Comparison of ENCODE assay signal across 12 cellular contexts in the genomic region with DNA sequence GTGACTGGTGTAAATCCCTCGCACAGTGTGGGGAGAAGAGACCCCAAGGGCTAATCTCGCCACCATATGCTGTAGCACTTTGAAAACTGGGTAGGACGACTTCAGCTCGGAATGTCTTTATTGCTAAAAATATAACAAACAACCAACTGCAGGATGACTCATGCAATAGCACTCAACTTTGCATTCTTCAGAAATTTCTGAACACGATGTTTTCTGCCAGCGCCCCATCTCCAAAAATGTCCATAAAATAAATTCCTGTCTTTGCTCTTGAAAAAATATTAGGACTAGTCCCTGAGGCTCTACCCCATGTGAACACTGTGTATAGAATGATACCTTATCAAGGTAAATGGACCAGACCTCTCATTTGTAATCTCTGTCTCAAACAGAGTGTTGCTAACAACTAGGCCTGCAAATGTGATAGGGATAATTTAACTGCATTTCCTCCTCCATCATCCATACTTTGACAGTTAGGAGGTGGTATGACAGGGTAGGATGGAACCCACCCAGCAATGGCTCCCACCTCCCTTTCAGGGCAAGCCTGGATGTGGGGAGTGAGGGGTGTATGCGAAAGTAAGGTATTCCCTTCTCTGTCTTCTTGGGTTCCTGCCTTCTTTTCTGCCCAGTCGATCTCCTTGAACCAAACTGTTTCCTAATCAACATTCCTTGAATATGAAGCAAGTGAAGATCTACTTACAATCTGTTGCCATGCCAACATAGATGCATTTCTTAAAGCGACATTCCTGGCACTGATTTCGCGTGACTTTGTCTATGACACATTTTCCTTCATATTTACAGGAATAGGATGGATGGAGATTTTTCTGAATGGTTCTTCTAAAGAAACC.
DNase-seq lines count a peak whose midpoint lies in the region; ATAC-seq, FAIRE-seq and TF ChIP-seq lines count a peak whose summit lies in the region.
"Had no signal": no experiment of that assay in that cellular context is flagged by ENCODE, and none has a peak within 500 bp of the region (broad histone marks: within the 10 kb centered on the region; RNA-seq: fewer than 3 reads in every experiment).

No MANE protein-coding gene starts in this region.

- no peaks in the 10 kb centered on the region for H3K9me3 Mint-ChIP-seq in activated T-cell treated with anti-CD3 and anti-CD28 coated beads, Interleukin-2, amount 50 U/mL, for 4 hours
- H3K9me3 Mint-ChIP-seq: activated CD4-positive, alpha-beta memory T cell treated with anti-CD3 and anti-CD28 coated beads, Interleukin-2, amount 10 ng/mL, durations not matched to agents 7 days and 5 days had no signal

- H3K4me3 Mint-ChIP-seq in activated T-cell treated with anti-CD3 and anti-CD28 coated beads, Interleukin-2, amount 50 U/mL, for 4 hours, result no peak overlapping the region
- H3K4me3 Mint-ChIP-seq: activated CD4-positive, alpha-beta memory T cell treated with anti-CD3 and anti-CD28 coated beads, Interleukin-2, amount 10 ng/mL, durations not matched to agents 7 days and 5 days had no signal

- no peaks in the 10 kb centered on the region for H3K27me3 ChIP-seq in adipocyte (replicated peaks; ENCODE audit: control insufficient read depth, insufficient read depth, low read length)
- no peaks in the 10 kb centered on the region for H3K27me3 ChIP-seq in heart right ventricle
- no peaks in the 10 kb centered on the region for H3K27me3 ChIP-seq in subcutaneous abdominal adipose tissue (ENCODE audit: control insufficient read depth in 5 of 5, insufficient read depth in 4 of 5, low read length in 5 of 5)

- ATAC-seq in heart right ventricle, result peak; percentile 20 to 82 (median 68)
- ATAC-seq in activated T-cell treated with anti-CD3 and anti-CD28 coated beads, Interleukin-2, amount 50 U/mL, for 4 hours, result no peak

- H3K36me3 ChIP-seq in adipocyte (ENCODE audit: control insufficient read depth, insufficient read depth, low read length, severe bottlenecking), result peaks cover 16% of the 10 kb centered on the region
- peaks cover 0 to 24% (median 0%) of the 10 kb centered on the region in 9 donors for H3K36me3 ChIP-seq in heart right ventricle
- peaks cover 10 to 25% (median 18%) of the 10 kb centered on the region in 5 donors for H3K36me3 ChIP-seq in subcutaneous abdominal adipose tissue (ENCODE audit: control insufficient read depth in 5 of 5, insufficient read depth in 5 of 5, low read length in 5 of 5)

- H3K9me3 ChIP-seq in adipocyte (ENCODE audit: control insufficient read depth, low read length), result no peaks in the 10 kb centered on the region
- H3K9me3 ChIP-seq in heart right ventricle, result no peaks in the 10 kb centered on the region
- no peaks in the 10 kb centered on the region for H3K9me3 ChIP-seq in subcutaneous abdominal adipose tissue (ENCODE audit: control insufficient read depth in 5 of 5, low read length in 5 of 5)

- H3K4me1 ChIP-seq in adipocyte (ENCODE audit: control insufficient read depth, insufficient read depth, low read length) (peaks cover 31% of the 10 kb centered on the region), heart right ventricle (peaks cover 0 to 21% (median 17%) of the 10 kb centered on the region in 9 donors), subcutaneous abdominal adipose tissue (ENCODE audit: control insufficient read depth in 5 of 5, insufficient read depth in 5 of 5, low read length in 5 of 5) (peaks cover 0 to 29% (median 18%) of the 10 kb centered on the region in 5 donors)

- no peak for TF ChIP-seq POLR2A in H54 (IDR thresholded peaks at IDR 0.05; ENCODE audit: low read depth, low read length)

- no peak for TF ChIP-seq CTCF in heart right ventricle (IDR thresholded peaks at IDR 0.05)

- FAIRE-seq in H54 (lab: Jason Lieb, UNC), result peak; percentile 84
- FAIRE-seq: endometrium, GM12892 had no signal

- H3K4me3 ChIP-seq in adipocyte (ENCODE audit: low read length) (peak overlapping the region; percentile 51), heart right ventricle (no peak overlapping the region), subcutaneous abdominal adipose tissue (ENCODE audit: low read depth in 1 of 5, low read length in 5 of 5) (no peak overlapping the region)

- H3K9ac ChIP-seq in adipocyte (ENCODE audit: low read length) (peak overlapping the region; percentile 83), subcutaneous abdominal adipose tissue (ENCODE audit: low read length in 5 of 5) (peak overlapping the region in 3 of 5 donors; percentile 7 to 76 (median 19))

- no peaks in the 10 kb centered on the region for H3K27me3 Mint-ChIP-seq in activated T-cell treated with anti-CD3 and anti-CD28 coated beads, Interleukin-2, amount 50 U/mL, for 4 hours (ENCODE audit: low read depth)
- H3K27me3 Mint-ChIP-seq: activated CD4-positive, alpha-beta memory T cell treated with anti-CD3 and anti-CD28 coated beads, Interleukin-2, amount 10 ng/mL, durations not matched to agents 7 days and 5 days had no signal

- peak overlapping the region in 9 of 10 donors; percentile 29 to 75 (median 64) for H3K27ac ChIP-seq in heart right ventricle
- H3K27ac ChIP-seq in subcutaneous abdominal adipose tissue (ENCODE audit: low read depth, low read length), result peak overlapping the region; percentile 87

- 51 to 56% methylated on average over 11 of the region's 11 CpGs for WGBS in heart right ventricle, 2 donors

- peak; percentile 40 for DNase-seq in H54 (ENCODE audit: insufficient read length, low spot score)
- peak; percentile 94 for DNase-seq in adipocyte (ENCODE audit: low read depth)
- no peak for DNase-seq in heart right ventricle
- no peak for DNase-seq in NCI-H774 (lab: John Stamatoyannopoulos, UW)
- no peak for DNase-seq in retina
- no peak for DNase-seq in activated T-cell treated with anti-CD3 and anti-CD28 coated beads, Interleukin-2, amount 50 U/mL, for 4 hours
- DNase-seq in cerebellum (ENCODE audit: low spot score), result no peak
- DNase-seq: activated CD4-positive, alpha-beta memory T cell treated with anti-CD3 and anti-CD28 coated beads, Interleukin-2, amount 10 ng/mL, durations not matched to agents 7 days and 5 days; NK-92 treated with Interleukin-12 subunit alpha and Interleukin-12 subunit beta, amount 100 ng/mL, for 24 hours had no signal

- H3K4me1 Mint-ChIP-seq in activated T-cell treated with anti-CD3 and anti-CD28 coated beads, Interleukin-2, amount 50 U/mL, for 4 hours (ENCODE audit: low read depth), result no peaks in the 10 kb centered on the region
- H3K4me1 Mint-ChIP-seq: activated CD4-positive, alpha-beta memory T cell treated with anti-CD3 and anti-CD28 coated beads, Interleukin-2, amount 10 ng/mL, durations not matched to agents 7 days and 5 days had no signal

- intact Hi-C loops in heart right ventricle (cut with DNase I), result no loop called here

- H3K36me3 Mint-ChIP-seq in activated T-cell treated with anti-CD3 and anti-CD28 coated beads, Interleukin-2, amount 50 U/mL, for 4 hours (ENCODE audit: insufficient read depth), result no peaks in the 10 kb centered on the region

Comparison
In these comparisons a context has a peak if more than half of its experiments do, and no peak if none do; other contexts are left out.
1. DNase-seq: peak in H54 (single experiment) and adipocyte (single experiment); none in heart right ventricle (0 of 2), NCI-H774 (single experiment), retina (single experiment), activated T-cell treated with anti-CD3 and anti-CD28 coated beads, Interleukin-2, amount 50 U/mL, for 4 hours (single experiment) and cerebellum (single experiment).
2. ATAC-seq: peak in heart right ventricle (8 of 8); none in activated T-cell treated with anti-CD3 and anti-CD28 coated beads, Interleukin-2, amount 50 U/mL, for 4 hours (0 of 2).